In the genomic region with DNA sequence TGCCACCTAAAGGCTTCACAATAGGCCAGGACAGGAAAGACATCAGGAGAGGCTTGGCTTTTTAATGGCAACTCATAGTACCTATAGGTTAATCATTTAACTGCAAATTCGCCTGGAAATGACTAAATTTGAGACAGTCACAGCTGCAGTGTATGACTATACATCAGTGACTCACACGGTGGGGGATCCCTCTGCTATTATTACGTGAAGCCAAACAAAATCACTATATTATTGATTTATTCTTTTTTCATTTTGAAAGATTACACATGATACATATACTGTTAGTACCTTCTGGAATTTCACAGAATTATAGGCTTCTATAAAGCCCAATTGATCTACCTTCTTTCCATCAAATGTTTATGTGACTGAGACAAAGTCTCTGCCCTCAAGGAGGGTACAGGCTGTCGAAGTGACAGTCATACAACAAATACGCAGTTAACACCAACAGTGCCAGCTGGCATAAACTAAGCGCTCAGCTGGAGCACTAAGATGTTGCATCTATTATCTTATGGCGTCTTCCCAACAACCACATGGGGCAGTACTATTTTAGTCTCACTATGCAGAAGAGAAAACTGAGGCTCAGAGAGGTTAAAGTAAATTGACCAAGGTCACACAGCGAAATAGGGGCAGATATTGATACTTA, we compare ENCODE assay signal across 8 cellular contexts.
DNase-seq lines count a peak whose midpoint lies in the region; ATAC-seq, FAIRE-seq and TF ChIP-seq lines count a peak whose summit lies in the region.

No MANE protein-coding gene starts in this region.

- FAIRE-seq in endothelial cell of umbilical vein (lab: Jason Lieb, UNC) = peak; percentile 63

- CTCF ChIA-PET in endothelial cell of umbilical vein (lab: Charles Lee) = interaction anchor here (0.7 to 3.0 kb wide), 2 partner anchors 13 to 20 kb away, joined by 3 to 6 read pairs; no protein-coding TSS in a partner anchor

- BruUV-seq in endothelial cell of umbilical vein (replicated peaks; lab: Mats Ljungman, UMichigan) = no TSS peak

- H3K79me2 ChIP-seq in endothelial cell of umbilical vein (ENCODE audit: control insufficient read depth, insufficient read depth, low read length) = no peaks in the 10 kb centered on the region

- H3K4me1 ChIP-seq in endothelial cell of umbilical vein (ENCODE audit: control insufficient read depth, extremely low read depth, insufficient read depth, low read length) (peaks cover 29% of the 10 kb centered on the region), gastroesophageal sphincter (no peaks in the 10 kb centered on the region)

- H3K4me3 ChIP-seq in endothelial cell of umbilical vein (replicated peaks in 1 of 3; ENCODE audit: insufficient read depth in 1 of 3, low read depth in 1 of 3, low read length in 3 of 3) = no peak overlapping the region
- H3K4me3 ChIP-seq in gastroesophageal sphincter = no peak overlapping the region
- no peak overlapping the region for H3K4me3 ChIP-seq in H7 (ENCODE audit: insufficient read depth, low read depth, low read length)

- peak; percentile 69 for ATAC-seq in GM21367 (IDR thresholded peaks at IDR 0.05; ENCODE audit: unreplicated experiment)
- peak; percentile 92 for ATAC-seq in HG03558 (IDR thresholded peaks at IDR 0.05; ENCODE audit: extremely low read depth, unreplicated experiment)
- ATAC-seq in gastroesophageal sphincter = no peak

- dilution Hi-C loops in endothelial cell of umbilical vein (cut with MboI; ENCODE audit: extremely low pct_ligation_motif_present, low sequenced_read_pairs) = no loop called here

- DNase-seq in ELR (ENCODE audit: low read depth) (peak; percentile 72), endothelial cell of umbilical vein (ENCODE audit: low read depth, low spot score) (peak; percentile 55), ecto neural progenitor cell (ENCODE audit: low spot score) (no peak), NCI-H2029 treated with DMSO at 0.1 percent for 48 hours (lab: John Stamatoyannopoulos, UW) (no peak), H7 (no peak)

- intact Hi-C loops in endothelial cell of umbilical vein (cut with micrococcal nuclease) = no loop called here

- H3K9me1 ChIP-seq in endothelial cell of umbilical vein (replicated peaks; ENCODE audit: control insufficient read depth, extremely low read depth, insufficient read depth, low read length) = no peaks in the 10 kb centered on the region

- no peak overlapping the region for H3K4me2 ChIP-seq in endothelial cell of umbilical vein (ENCODE audit: insufficient read depth, low read length)

- TF ChIP-seq CTCF in endothelial cell of umbilical vein (IDR thresholded peaks at IDR 0.05; ENCODE audit: extremely low read depth in 1 of 2, insufficient read depth in 1 of 2, low read depth in 1 of 2, low read length in 2 of 2) = no peak
- TF ChIP-seq CTCF in gastroesophageal sphincter (IDR thresholded peaks at IDR 0.05) = no peak

- POLR2A ChIA-PET in endothelial cell of umbilical vein (lab: Charles Lee) = no interaction called here

- no peaks in the 10 kb centered on the region for H3K27me3 ChIP-seq in endothelial cell of umbilical vein (ENCODE audit: control insufficient read depth in 2 of 2, insufficient read depth in 2 of 2, low read length in 2 of 2)
- H3K27me3 ChIP-seq in gastroesophageal sphincter = no peaks in the 10 kb centered on the region
- H3K27me3 ChIP-seq in H7 (ENCODE audit: control insufficient read depth, insufficient read depth, low read length) = no peaks in the 10 kb centered on the region

- H3K36me3 ChIP-seq in endothelial cell of umbilical vein (ENCODE audit: control insufficient read depth in 2 of 2, extremely low read depth in 1 of 2, insufficient read depth in 2 of 2, low read length in 2 of 2) (no peaks in the 10 kb centered on the region), gastroesophageal sphincter (no peaks in the 10 kb centered on the region), H7 (replicated peaks; ENCODE audit: control insufficient read depth, insufficient read depth, low read length) (no peaks in the 10 kb centered on the region)

- TF ChIP-seq POLR2A in endothelial cell of umbilical vein (IDR thresholded peaks at IDR 0.05; ENCODE audit: low read depth, low read length) (no peak), gastroesophageal sphincter (IDR thresholded peaks at IDR 0.05) (no peak)

- no peaks in the 10 kb centered on the region for H4K20me1 ChIP-seq in endothelial cell of umbilical vein (replicated peaks; ENCODE audit: control insufficient read depth, extremely low read depth, insufficient read depth, low read length)

- H3K9me3 ChIP-seq in endothelial cell of umbilical vein (replicated peaks; ENCODE audit: control insufficient read depth, insufficient read depth, low read length) = no peaks in the 10 kb centered on the region
- H3K9me3 ChIP-seq in gastroesophageal sphincter = no peaks in the 10 kb centered on the region

- H3K27ac ChIP-seq in endothelial cell of umbilical vein (ENCODE audit: insufficient read depth, low read depth, low read length) (peak overlapping the region; percentile 68), gastroesophageal sphincter (no peak overlapping the region)

- no peak for TF ChIP-seq EP300 in gastroesophageal sphincter (IDR thresholded peaks at IDR 0.05)

- H2AFZ ChIP-seq in endothelial cell of umbilical vein (ENCODE audit: low read depth, low read length) = no peak overlapping the region

- 77 to 92% methylated on average over 7 to 8 of the region's 8 CpGs for WGBS in gastroesophageal sphincter (ENCODE audit: low coverage in 1 of 2), 2 donors

- H3K9ac ChIP-seq in endothelial cell of umbilical vein (replicated peaks; ENCODE audit: extremely low read depth, insufficient read depth, low read length) = no peak overlapping the region

TF ChIP-seq in endothelial cell of umbilical vein, 7 proteins besides CTCF, POLR2A, EP300 and RAD21:
- TF ChIP-seq FOS (IDR thresholded peaks at IDR 0.05; ENCODE audit: borderline replicate concordance, insufficient read depth, low read length) = peak; percentile 93
- TF ChIP-seq, protein P1, sequence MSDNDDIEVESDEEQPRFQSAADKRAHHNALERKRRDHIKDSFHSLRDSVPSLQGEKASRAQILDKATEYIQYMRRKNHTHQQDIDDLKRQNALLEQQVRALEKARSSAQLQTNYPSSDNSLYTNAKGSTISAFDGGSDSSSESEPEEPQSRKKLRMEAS (IDR thresholded peaks at IDR 0.05; ENCODE audit: insufficient read depth, insufficient read length) = no peak
- TF ChIP-seq POLR2AphosphoS5 (IDR thresholded peaks at IDR 0.05; ENCODE audit: insufficient read depth, low read depth, low read length) = peak; percentile 32
- TF ChIP-seq MYC (IDR thresholded peaks at IDR 0.05; ENCODE audit: low read depth, low read length) = no peak
- peak; percentile 73 for TF ChIP-seq JUN (IDR thresholded peaks at IDR 0.05; ENCODE audit: borderline replicate concordance, insufficient read depth, insufficient read length, low read depth)

Comparison
In these comparisons a context has a peak if more than half of its experiments do, and no peak if none do; other contexts are left out.
1. DNase-seq: peak in ELR (single experiment) and endothelial cell of umbilical vein (single experiment); none in ecto neural progenitor cell (single experiment), NCI-H2029 treated with DMSO at 0.1 percent for 48 hours (single experiment) and H7 (single experiment).